ENCODE assay signal across 8 cellular contexts in the genomic region with DNA sequence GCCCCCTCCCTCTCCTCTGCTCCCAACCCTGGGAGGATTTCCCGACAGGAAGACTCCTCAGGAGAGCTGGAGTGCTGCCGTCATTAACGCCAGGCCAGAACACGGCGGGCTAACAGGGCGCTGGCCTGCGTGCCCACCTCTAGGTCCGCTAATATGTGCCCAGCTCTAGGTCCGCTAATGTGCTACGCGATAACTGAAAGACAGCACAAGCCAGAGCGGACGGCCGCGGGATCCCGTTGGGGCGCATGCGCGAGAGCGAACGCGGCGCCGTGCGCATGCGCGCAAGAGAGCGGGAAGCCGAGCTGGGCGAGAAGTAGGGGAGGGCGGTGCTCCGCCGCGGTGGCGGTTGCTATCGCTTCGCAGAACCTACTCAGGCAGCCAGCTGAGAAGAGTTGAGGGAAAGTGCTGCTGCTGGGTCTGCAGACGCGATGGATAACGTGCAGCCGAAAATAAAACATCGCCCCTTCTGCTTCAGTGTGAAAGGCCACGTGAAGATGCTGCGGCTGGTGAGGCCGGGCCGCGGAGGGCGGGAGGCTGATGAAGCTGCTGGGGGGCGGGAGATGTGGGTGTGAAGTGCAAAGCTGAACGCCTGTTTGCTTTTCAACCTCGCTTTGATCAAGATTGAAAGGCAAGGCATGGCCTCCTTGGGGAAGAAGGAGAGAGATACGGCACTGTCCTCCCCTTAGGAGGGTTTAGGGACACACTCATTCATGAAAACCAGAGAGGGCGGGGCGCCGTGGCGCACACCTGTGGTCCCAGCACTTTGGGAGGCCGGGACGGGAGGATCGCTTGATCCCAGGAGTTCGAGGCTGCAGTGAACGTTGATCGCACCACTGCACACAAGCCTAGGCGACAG. TPM values are rescaled to one million over a fixed set of nuclear protein-coding genes. Genes with fewer than 3 reads are reported as not detected.
DNase-seq lines count a peak whose midpoint lies in the region; ATAC-seq and TF ChIP-seq lines count a peak whose summit lies in the region.

A gene with protein sequence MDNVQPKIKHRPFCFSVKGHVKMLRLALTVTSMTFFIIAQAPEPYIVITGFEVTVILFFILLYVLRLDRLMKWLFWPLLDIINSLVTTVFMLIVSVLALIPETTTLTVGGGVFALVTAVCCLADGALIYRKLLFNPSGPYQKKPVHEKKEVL (plus strand): TSS at position 289 of the 856 bp plus-strand sequence. CDS start 140 bp downstream, at position 429.

- no peaks in the 10 kb centered on the region for H3K9me3 Mint-ChIP-seq in activated naive CD8-positive, alpha-beta T cell treated with anti-CD3 and anti-CD28 coated beads, Interleukin-2, amount 50 U/mL, for 24 hours

- peaks cover 19% of the 10 kb centered on the region for H3K79me1 ChIP-seq in trophoblast cell (ENCODE audit: low read length)

- peak within 1 kb of the TSS; percentile 70 for H4K91ac ChIP-seq in trophoblast cell (ENCODE audit: low read depth, low read length)

- H4K8ac ChIP-seq in trophoblast cell (ENCODE audit: low read depth, low read length) = peak within 1 kb of the TSS; percentile 99

- H3K27me3 Mint-ChIP-seq in activated naive CD8-positive, alpha-beta T cell treated with anti-CD3 and anti-CD28 coated beads, Interleukin-2, amount 50 U/mL, for 24 hours = peaks cover 2% of the 10 kb centered on the region

- peak within 1 kb of the TSS; percentile 92 for H3K4me3 Mint-ChIP-seq in activated naive CD8-positive, alpha-beta T cell treated with anti-CD3 and anti-CD28 coated beads, Interleukin-2, amount 50 U/mL, for 24 hours

- H3K27ac ChIP-seq in cardiac muscle cell (peak within 1 kb of the TSS; percentile 82), trophoblast cell (ENCODE audit: low read depth, low read length) (peak within 1 kb of the TSS; percentile 23), tibial artery (peak within 1 kb of the TSS; percentile 93 to 96)

- H2BK12ac ChIP-seq in trophoblast cell (ENCODE audit: low read length) = peak within 1 kb of the TSS; percentile 23

- H2AK5ac ChIP-seq in trophoblast cell (ENCODE audit: low read length) = peak within 1 kb of the TSS; percentile 71

- peak within 1 kb of the TSS; percentile 87 for H3K4me2 ChIP-seq in trophoblast cell (ENCODE audit: low read length)

- peak; percentile 92 for DNase-seq in GM12865 (ENCODE audit: low read depth)
- peak; percentile 60 for DNase-seq in NCI-H1417 treated with DMSO at 0.1 percent for 48 hours (lab: John Stamatoyannopoulos, UW)
- peak; percentile 84 for DNase-seq in T follicular helper cell (ENCODE audit: low read depth)
- DNase-seq in activated naive CD8-positive, alpha-beta T cell treated with anti-CD3 and anti-CD28 coated beads, Interleukin-2, amount 50 U/mL, for 24 hours = peak; percentile 92
- peak; percentile 90 to 92 for DNase-seq in cardiac muscle cell (ENCODE audit: low read depth in 1 of 2, low spot score in 1 of 2)
- peak; percentile 92 to 98 for DNase-seq in trophoblast cell
- peak; percentile 83 to 94 for DNase-seq in tibial artery

- H3K36me3 Mint-ChIP-seq in activated naive CD8-positive, alpha-beta T cell treated with anti-CD3 and anti-CD28 coated beads, Interleukin-2, amount 50 U/mL, for 24 hours (ENCODE audit: low read depth) = peaks cover 35% of the 10 kb centered on the region

- H4K12ac ChIP-seq in trophoblast cell (ENCODE audit: low read depth, low read length) = peak within 1 kb of the TSS; percentile 91

- no peak within 1 kb of the TSS for H3K23ac ChIP-seq in trophoblast cell (ENCODE audit: low read length)

- H3K36me3 ChIP-seq in cardiac muscle cell = no peaks in the 10 kb centered on the region
- H3K36me3 ChIP-seq in trophoblast cell (ENCODE audit: control insufficient read depth in 1 of 2, insufficient read depth in 2 of 2, low read length in 2 of 2) = no peaks in the 10 kb centered on the region
- peaks cover 0 to 9% (median 0%) of the 10 kb centered on the region in 3 donors for H3K36me3 ChIP-seq in tibial artery

- no peak for TF ChIP-seq CTCF in GM12865 (IDR thresholded peaks at IDR 0.05; ENCODE audit: insufficient read depth, low read depth, low read length, missing control alignments)
- TF ChIP-seq CTCF in cardiac muscle cell (IDR thresholded peaks at IDR 0.05; ENCODE audit: low read depth, low read length) = no peak
- TF ChIP-seq CTCF in tibial artery (IDR thresholded peaks at IDR 0.05) = no peak

- peak within 1 kb of the TSS; percentile 78 for H3K9ac ChIP-seq in trophoblast cell (ENCODE audit: low read length)

- intact Hi-C loops in tibial artery (cut with DNase I; ENCODE audit: low total_unique reads) = loop anchor here (5.0 kb wide), 1 partner anchor 75 kb away; no protein-coding TSS in a partner anchor

- H3K4me1 Mint-ChIP-seq in activated naive CD8-positive, alpha-beta T cell treated with anti-CD3 and anti-CD28 coated beads, Interleukin-2, amount 50 U/mL, for 24 hours = peaks cover 77% of the 10 kb centered on the region

- H3K27me3 ChIP-seq in cardiac muscle cell (no peaks in the 10 kb centered on the region), trophoblast cell (ENCODE audit: insufficient read depth, low read length) (no peaks in the 10 kb centered on the region), tibial artery (no peaks in the 10 kb centered on the region)

- H3K4me3 ChIP-seq in GM12865 (ENCODE audit: low read depth, low read length) (peak within 1 kb of the TSS; percentile 59), cardiac muscle cell (peak within 1 kb of the TSS; percentile 23), trophoblast cell (ENCODE audit: low read depth, low read length) (peak within 1 kb of the TSS; percentile 69), tibial artery (peak within 1 kb of the TSS; percentile 60 to 66)

- peak within 1 kb of the TSS; percentile 37 for H2BK5ac ChIP-seq in trophoblast cell (ENCODE audit: low read depth, low read length, poor library complexity)

- ATAC-seq in HG02763 (IDR thresholded peaks at IDR 0.05; ENCODE audit: unreplicated experiment) = peak; percentile 80
- peak; percentile 62 for ATAC-seq in activated naive CD8-positive, alpha-beta T cell treated with anti-CD3 and anti-CD28 coated beads, Interleukin-2, amount 50 U/mL, for 24 hours

- H2AFZ ChIP-seq in trophoblast cell (ENCODE audit: insufficient read depth, low read length, poor library complexity) = peak within 1 kb of the TSS; percentile 86

- H3K9me3 ChIP-seq in cardiac muscle cell (ENCODE audit: low read depth) (no peaks in the 10 kb centered on the region), trophoblast cell (ENCODE audit: insufficient read depth, low read depth, low read length) (peaks cover 3% of the 10 kb centered on the region), tibial artery (no peaks in the 10 kb centered on the region)

- H3K4ac ChIP-seq in trophoblast cell (ENCODE audit: low read depth, low read length) = peak within 1 kb of the TSS; percentile 71

- H3K14ac ChIP-seq in trophoblast cell (ENCODE audit: low read length) = peak within 1 kb of the TSS; percentile 88

- H3K18ac ChIP-seq in trophoblast cell (ENCODE audit: low read length) = peak within 1 kb of the TSS; percentile 90

- WGBS in trophoblast cell (ENCODE audit: extremely low coverage, insufficient coverage, insufficient read length) = no CpG with 5 or more reads among the region's 63 CpGs

- H3K4me1 ChIP-seq in cardiac muscle cell (ENCODE audit: low read depth) = peaks cover 20% of the 10 kb centered on the region
- peaks cover 14 to 17% of the 10 kb centered on the region in 2 experiments for H3K4me1 ChIP-seq in trophoblast cell (ENCODE audit: control insufficient read depth in 1 of 2, insufficient read depth in 2 of 2, low read length in 2 of 2)
- peaks cover 0 to 70% (median 46%) of the 10 kb centered on the region in 4 donors for H3K4me1 ChIP-seq in tibial artery

- peaks cover 14% of the 10 kb centered on the region for H3K79me2 ChIP-seq in trophoblast cell (ENCODE audit: control insufficient read depth, insufficient read depth, low read length, poor library complexity)

- peak within 1 kb of the TSS; percentile 29 for H2BK120ac ChIP-seq in trophoblast cell (ENCODE audit: insufficient read depth, low read length, poor library complexity)

- H3K27ac Mint-ChIP-seq in activated naive CD8-positive, alpha-beta T cell treated with anti-CD3 and anti-CD28 coated beads, Interleukin-2, amount 50 U/mL, for 24 hours = peak within 1 kb of the TSS; percentile 99

RNA-seq across cellular contexts. Expression of the gene that starts here (rescaled TPM):
- total RNA-seq in cardiac muscle cell = 16.6 and 23.4 TPM in 2 replicates
- 25.6 and 44.8 TPM in 2 replicates for polyA plus RNA-seq in cardiac muscle cell
- polyA plus RNA-seq in trophoblast cell (2013) = 27.2 and 28.1 TPM in 2 replicates

Comparison
In these comparisons a context has a peak if more than half of its experiments do, and no peak if none do; other contexts are left out.
1. Peak in every context shown above with its lines: DNase-seq, ATAC-seq, H3K4me3 ChIP-seq and H3K27ac ChIP-seq.
2. H3K27ac ChIP-seq: peak in every context shown above with its lines; median percentile 94 in tibial artery; 82 in cardiac muscle cell; 23 in trophoblast cell.